In the genomic region with DNA sequence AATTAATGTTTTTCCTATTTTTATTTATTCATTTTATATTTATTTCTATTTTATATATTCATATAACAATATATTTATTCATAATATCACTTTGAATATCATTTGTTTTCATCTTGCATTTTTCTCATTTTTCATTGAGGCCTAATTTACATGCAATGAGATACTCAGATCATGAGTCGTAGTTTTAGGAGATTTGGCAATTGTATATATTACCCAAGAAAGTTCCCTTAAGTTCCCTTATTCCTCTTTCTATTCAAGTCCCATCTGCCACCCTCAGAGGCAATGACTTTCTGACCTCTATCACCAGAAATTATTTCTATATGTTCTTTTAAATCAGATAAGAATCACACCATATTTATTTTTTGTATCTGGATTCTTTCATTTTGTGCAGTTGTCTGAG, we compare ENCODE assay signal across 18 cellular contexts.
DNase-seq lines count a peak whose midpoint lies in the region; ATAC-seq lines count a peak whose summit lies in the region.
"Had no signal": no experiment of that assay in that cellular context is flagged by ENCODE, and none has a peak within 500 bp of the region (broad histone marks: within the 10 kb centered on the region; RNA-seq: fewer than 3 reads in every experiment).

No MANE protein-coding gene starts in this region.

- H3K36me3 Mint-ChIP-seq in T-cell = peaks cover 30% of the 10 kb centered on the region

- no peak overlapping the region for H3K4me3 Mint-ChIP-seq in T-cell
- H3K4me3 Mint-ChIP-seq: CD8-positive, alpha-beta memory T cell; dendritic cell treated with granulocyte-macrophage colony-stimulating factor and Interleukin-4, amounts not matched to agents 40 ng/mL and 50 ng/mL, for 4 days had no signal

- ATAC-seq in HG03442 (IDR thresholded peaks at IDR 0.05; ENCODE audit: unreplicated experiment) (no peak), T-cell (replicated peaks in 1 of 4) (no peak)
- ATAC-seq: left lung, mucosa of descending colon, SK-N-SH treated with all-trans-retinoic acid at 6 μM for 48 hours had no signal

- POLR2A ChIA-PET in T-cell (lab: Charles Lee) = no interaction called here

- H3K27ac Mint-ChIP-seq in T-cell = no peak overlapping the region

- no peaks in the 10 kb centered on the region for H3K9me3 Mint-ChIP-seq in T-cell
- H3K9me3 Mint-ChIP-seq: dendritic cell treated with granulocyte-macrophage colony-stimulating factor and Interleukin-4, amounts not matched to agents 40 ng/mL and 50 ng/mL, for 4 days had no signal

- no peaks in the 10 kb centered on the region for H3K27me3 Mint-ChIP-seq in T-cell
- H3K27me3 Mint-ChIP-seq: dendritic cell treated with granulocyte-macrophage colony-stimulating factor and Interleukin-4, amounts not matched to agents 40 ng/mL and 50 ng/mL, for 4 days had no signal

- H3K4me1 Mint-ChIP-seq in T-cell = peaks cover 0 to 6% (median 0%) of the 10 kb centered on the region in 3 donors
- H3K4me1 Mint-ChIP-seq: CD8-positive, alpha-beta memory T cell had no signal

- DNase-seq in AML-193 (lab: John Stamatoyannopoulos, UW) (peak; percentile 96), LHCN-M2 (ENCODE audit: low read depth) (peak; percentile 61), SKM-1 treated with dmso at 0.1 percent for 144 hours (lab: John Stamatoyannopoulos, UW; ENCODE audit: unreplicated experiment) (peak; percentile 84), hepatic stellate cell (ENCODE audit: low spot score) (peak; percentile 12), NK-92 (lab: John Stamatoyannopoulos, UW; ENCODE audit: unreplicated experiment) (no peak), DMS153 (lab: John Stamatoyannopoulos, UW) (no peak), T-cell (no peak)
- DNase-seq: CD8-positive, alpha-beta memory T cell; DMS79; left lung; mucosa of descending colon; NCI-H1436; NCI-H2171; NCI-H82; stimulated activated CD8-positive, alpha-beta memory T cell treated with anti-CD3 and anti-CD28 coated beads, Interleukin-4, amount 100 ng/mL, for 48 hours had no signal

- CTCF ChIA-PET in T-cell (lab: Charles Lee) = interaction anchor here in 1 of 2 donors (0.6 kb wide), 1 partner anchor 93 kb away, joined by 3 read pairs; no protein-coding TSS in a partner anchor

Comparison
In these comparisons a context has a peak if more than half of its experiments do, and no peak if none do; other contexts are left out.
1. DNase-seq: peak in AML-193 (2 of 2), LHCN-M2 (single experiment), SKM-1 treated with dmso at 0.1 percent for 144 hours (single experiment) and hepatic stellate cell (single experiment); none in NK-92 (single experiment), DMS153 (single experiment) and T-cell (0 of 34).